Comparison of ENCODE assay signal across 12 cellular contexts in the genomic region with DNA sequence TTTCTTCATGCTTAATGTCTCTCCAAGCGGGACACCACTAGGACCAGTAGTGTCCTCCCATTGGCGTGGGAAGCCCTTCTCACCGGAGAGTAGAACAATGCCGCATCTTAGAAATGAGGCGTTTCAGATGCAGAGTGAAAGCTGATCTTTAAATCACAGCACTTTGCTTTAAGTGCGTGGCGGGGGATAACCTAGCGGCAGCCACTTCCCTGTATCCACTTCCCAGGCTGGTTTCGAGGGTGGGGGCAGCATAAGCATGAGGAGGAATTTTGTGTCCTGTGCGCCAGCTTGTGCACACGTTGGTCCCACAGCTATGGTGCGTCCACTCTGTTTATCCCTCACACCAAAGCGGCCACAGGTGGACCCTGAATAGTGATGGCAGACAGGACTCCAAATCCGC.
A peak's percentile ranks its signal among the peaks of the same experiment; 100 is the strongest.
DNase-seq lines count a peak whose midpoint lies in the region; ATAC-seq and TF ChIP-seq lines count a peak whose summit lies in the region.
"Had no signal": no experiment of that assay in that cellular context is flagged by ENCODE, and none has a peak within 500 bp of the region (broad histone marks: within the 10 kb centered on the region; RNA-seq: fewer than 3 reads in every experiment).

No MANE protein-coding gene starts in this region.

- CTCF ChIA-PET in CD8-positive, alpha-beta T cell (lab: Charles Lee), result interaction anchor here (0.7 to 2.3 kb wide), 5 partner anchors 15 to 86 kb away, joined by 3 to 9 read pairs (median 3); no protein-coding TSS in a partner anchor

- peaks cover 52% of the 10 kb centered on the region for H3K36me3 Mint-ChIP-seq in CD8-positive, alpha-beta T cell
- peaks cover 14% of the 10 kb centered on the region for H3K36me3 Mint-ChIP-seq in progenitor cell of endocrine pancreas (ENCODE audit: insufficient read depth)

- peak overlapping the region; percentile 8 for H3K4me3 Mint-ChIP-seq in CD8-positive, alpha-beta T cell
- H3K4me3 Mint-ChIP-seq in progenitor cell of endocrine pancreas (ENCODE audit: low read depth), result no peak overlapping the region

- H3K9me3 Mint-ChIP-seq in CD8-positive, alpha-beta T cell, result no peaks in the 10 kb centered on the region
- H3K9me3 Mint-ChIP-seq in progenitor cell of endocrine pancreas (ENCODE audit: low read depth), result no peaks in the 10 kb centered on the region

- H3K9me3 ChIP-seq in CD8-positive, alpha-beta T cell (ENCODE audit: low read length), result no peaks in the 10 kb centered on the region
- H3K9me3 ChIP-seq in effector memory CD4-positive, alpha-beta T cell (ENCODE audit: control insufficient read depth, low read length), result no peaks in the 10 kb centered on the region

- H3K27me3 Mint-ChIP-seq in CD8-positive, alpha-beta T cell (ENCODE audit: low read depth), result no peaks in the 10 kb centered on the region
- H3K27me3 Mint-ChIP-seq in progenitor cell of endocrine pancreas, result no peaks in the 10 kb centered on the region

- intact Hi-C loops in CD8-positive, alpha-beta T cell (cut with DNase I, micrococcal nuclease), result loop anchor here in 1 of 2 experiments (10.0 kb wide), 1 partner anchor 575 kb away; the partner anchor contains the start of gene ZNF516

- H3K4me1 Mint-ChIP-seq in CD8-positive, alpha-beta T cell (ENCODE audit: low read depth), result peaks cover 94% of the 10 kb centered on the region
- peaks cover 19% of the 10 kb centered on the region for H3K4me1 Mint-ChIP-seq in progenitor cell of endocrine pancreas (ENCODE audit: low read depth)

- no peak for ATAC-seq in CD8-positive, alpha-beta T cell
- ATAC-seq in GM21447 (IDR thresholded peaks at IDR 0.05; ENCODE audit: unreplicated experiment) (no peak), GM21619 (IDR thresholded peaks at IDR 0.05; ENCODE audit: unreplicated experiment) (no peak)

- H3K27ac ChIP-seq in CD8-positive, alpha-beta T cell (ENCODE audit: low read depth, low read length), result peak overlapping the region; percentile 41
- peak overlapping the region; percentile 96 for H3K27ac ChIP-seq in HL-60 (replicated peaks)
- H3K27ac ChIP-seq in effector memory CD4-positive, alpha-beta T cell (ENCODE audit: insufficient read depth, low read length, poor library complexity, severe bottlenecking), result peak overlapping the region; percentile 93

- no peak for TF ChIP-seq CTCF in CD8-positive, alpha-beta T cell (IDR thresholded peaks at IDR 0.05)
- TF ChIP-seq CTCF in HL-60 (IDR thresholded peaks at IDR 0.05; ENCODE audit: insufficient read depth, low read length) (no peak), progenitor cell of endocrine pancreas (IDR thresholded peaks at IDR 0.05; ENCODE audit: unreplicated experiment) (no peak)

- H3K4me3 ChIP-seq in CD8-positive, alpha-beta T cell (ENCODE audit: low read depth, low read length), result no peak overlapping the region
- no peak overlapping the region for H3K4me3 ChIP-seq in HL-60 (replicated peaks; ENCODE audit: insufficient read depth, low read length)
- H3K4me3 ChIP-seq in effector memory CD4-positive, alpha-beta T cell (ENCODE audit: insufficient read depth, low read depth, low read length, poor library complexity, severe bottlenecking), result no peak overlapping the region

- no peaks in the 10 kb centered on the region for H3K36me3 ChIP-seq in CD8-positive, alpha-beta T cell (ENCODE audit: insufficient read depth, low read length)
- H3K36me3 ChIP-seq in effector memory CD4-positive, alpha-beta T cell (ENCODE audit: control insufficient read depth, insufficient read depth, low read length), result peaks cover 5% of the 10 kb centered on the region

- H3K4me1 ChIP-seq in CD8-positive, alpha-beta T cell (ENCODE audit: insufficient read depth, low read length), result peaks cover 97% of the 10 kb centered on the region
- H3K4me1 ChIP-seq in effector memory CD4-positive, alpha-beta T cell (ENCODE audit: control insufficient read depth, insufficient read depth, low read length, poor library complexity, severe bottlenecking), result peaks cover 94% of the 10 kb centered on the region

- peak overlapping the region; percentile 88 for H3K27ac Mint-ChIP-seq in CD8-positive, alpha-beta T cell
- H3K27ac Mint-ChIP-seq in progenitor cell of endocrine pancreas, result peak overlapping the region; percentile 94

- POLR2A ChIA-PET in CD8-positive, alpha-beta T cell (lab: Charles Lee), result interaction anchor here (1.5 to 1.8 kb wide), 3 partner anchors 15 to 62 kb away, joined by 3 to 6 read pairs (median 5); no protein-coding TSS in a partner anchor

- no peaks in the 10 kb centered on the region for H3K27me3 ChIP-seq in CD8-positive, alpha-beta T cell (ENCODE audit: insufficient read depth, low read length)
- H3K27me3 ChIP-seq in HL-60 (ENCODE audit: insufficient read depth, poor library complexity, severe bottlenecking), result no peaks in the 10 kb centered on the region
- no peaks in the 10 kb centered on the region for H3K27me3 ChIP-seq in effector memory CD4-positive, alpha-beta T cell (replicated peaks; ENCODE audit: control insufficient read depth, insufficient read depth, low read length, poor library complexity, severe bottlenecking)

- DNase-seq in CD8-positive, alpha-beta T cell, result no peak
- DNase-seq in HL-60 (ENCODE audit: low read depth in 1 of 2, low spot score in 1 of 2), result no peak
- DNase-seq in effector memory CD4-positive, alpha-beta T cell, result no peak
- DNase-seq in progenitor cell of endocrine pancreas (ENCODE audit: low spot score, unreplicated experiment), result no peak
- no peak for DNase-seq in activated gamma-delta T cell (lab: John Stamatoyannopoulos, UW)
- no peak for DNase-seq in activated gamma-delta T cell treated with Interleukin-2 at 50 U/mL for 16 hours
- DNase-seq: head of caudate nucleus, NCI-H1930, nucleus accumbens, SHP77 had no signal

Comparison
In these comparisons a context has a peak if more than half of its experiments do, and no peak if none do; other contexts are left out.
1. H3K27ac ChIP-seq: peak in every context shown above with its lines; median percentile 96 in HL-60; 93 in effector memory CD4-positive, alpha-beta T cell; 41 in CD8-positive, alpha-beta T cell.